Comparison of ENCODE assay signal across 8 cellular contexts in genomic region chr17:77882481-77883212, GRCh38.
DNase-seq lines count a peak whose midpoint lies in the region; ATAC-seq and TF ChIP-seq lines count a peak whose summit lies in the region.

No MANE protein-coding gene starts in this region.

- no peak overlapping the region for H3K4me3 ChIP-seq in PC-3 (ENCODE audit: low read length)

- ATAC-seq in PC-3: peak; percentile 37; the same call in 1 of the 2 replicates
- no peak for ATAC-seq in HG03439 (IDR thresholded peaks at IDR 0.05; ENCODE audit: unreplicated experiment)

- no peak overlapping the region for H3K9ac ChIP-seq in PC-3 (ENCODE audit: low read length)

- H3K4me1 ChIP-seq in PC-3 (ENCODE audit: insufficient read depth, low read length): peaks cover 4% of the 10 kb centered on the region; the same call in 1 of the 2 replicates

- no peak overlapping the region for H3K4me2 ChIP-seq in PC-3 (ENCODE audit: low read length)

- no peaks in the 10 kb centered on the region for H3K36me3 ChIP-seq in PC-3 (ENCODE audit: low read depth, low read length)

- H4K20me1 ChIP-seq in PC-3 (ENCODE audit: low read length): no peaks in the 10 kb centered on the region

- H3K27ac Mint-ChIP-seq in activated T-helper 2 cell treated with anti-CD3 and anti-CD28 coated beads, Interferon-gamma antibody, Interleukin-2, Interleukin-4, amounts not matched to agents 10 μg/mL and 5 μg/mL and 100 μg/mL, durations not matched to agents 14 hours and 24 hours and 36 hours: peak overlapping the region; percentile 93
- H3K27ac Mint-ChIP-seq in glutamatergic neuron (ENCODE audit: unreplicated experiment) (no peak overlapping the region), progenitor cell of endocrine pancreas (no peak overlapping the region)

- no peaks in the 10 kb centered on the region for H3F3A ChIP-seq in PC-3 (ENCODE audit: low read length, unreplicated experiment)

- no peaks in the 10 kb centered on the region for H3K79me2 ChIP-seq in PC-3 (ENCODE audit: low read length)

- TF ChIP-seq CTCF in GM10266 (IDR thresholded peaks at IDR 0.05; ENCODE audit: control insufficient read depth, insufficient read depth, low read depth, missing control alignments) (no peak), PC-3 (conservative IDR thresholded peaks at IDR 0.05; ENCODE audit: low read depth, low read length) (no peak), glutamatergic neuron (IDR thresholded peaks at IDR 0.05; ENCODE audit: partially characterized antibody, unreplicated experiment) (no peak), progenitor cell of endocrine pancreas (IDR thresholded peaks at IDR 0.05; ENCODE audit: unreplicated experiment) (no peak)

- no peaks in the 10 kb centered on the region for H3K9me2 ChIP-seq in PC-3 (replicated peaks; ENCODE audit: low read length)

- peaks cover 86% of the 10 kb centered on the region for H3K27me3 ChIP-seq in PC-3 (ENCODE audit: low read length)

- CTCF ChIA-PET in PC-3 (lab: Charles Lee): no interaction called here

- intact Hi-C loops in PC-3 (cut with micrococcal nuclease): no loop called here
- intact Hi-C loops in activated T-helper 2 cell treated with anti-CD3 and anti-CD28 coated beads, Interferon-gamma antibody, Interleukin-2, Interleukin-4, amounts not matched to agents 10 μg/mL and 5 μg/mL and 100 μg/mL, durations not matched to agents 14 hours and 24 hours and 36 hours (cut with micrococcal nuclease): loop anchor here (1.0 to 10.0 kb wide), 4 partner anchors 39 to 215 kb away; partner anchors contain the start of gene TNRC6C

- peak overlapping the region; percentile 77 for H3K4me3 Mint-ChIP-seq in activated T-helper 2 cell treated with anti-CD3 and anti-CD28 coated beads, Interferon-gamma antibody, Interleukin-2, Interleukin-4, amounts not matched to agents 10 μg/mL and 5 μg/mL and 100 μg/mL, durations not matched to agents 14 hours and 24 hours and 36 hours (ENCODE audit: low read depth)
- H3K4me3 Mint-ChIP-seq in glutamatergic neuron (ENCODE audit: unreplicated experiment) (no peak overlapping the region), progenitor cell of endocrine pancreas (ENCODE audit: low read depth) (no peak overlapping the region)

- DNase-seq in GM10266 (ENCODE audit: extremely low spot score) (peak; percentile 79), PC-3 (no peak), glutamatergic neuron (peak; percentile 19), NCI-H2227 treated with DMSO at 0.1 percent for 48 hours (lab: John Stamatoyannopoulos, UW) (no peak), progenitor cell of endocrine pancreas (ENCODE audit: low spot score, unreplicated experiment) (no peak)
- peak; percentile 83 for DNase-seq in activated T-helper 2 cell treated with anti-CD3 and anti-CD28 coated beads, Interferon-gamma antibody, Interleukin-2, Interleukin-4, amounts not matched to agents 10 μg/mL and 5 μg/mL and 100 μg/mL, durations not matched to agents 14 hours and 24 hours and 36 hours (ENCODE audit: low spot score)
- peak; percentile 51 to 56 for DNase-seq in stimulated activated CD4-positive, alpha-beta T cell treated with anti-CD3 and anti-CD28 coated beads, Interleukin-15, amount 100 ng/mL, for 1 hour (ENCODE audit: low read depth in 1 of 2, low spot score in 1 of 2)

- no peaks in the 10 kb centered on the region for H3K9me3 ChIP-seq in PC-3 (ENCODE audit: low read length)

- BruUV-seq in PC-3 (replicated peaks; lab: Mats Ljungman, UMichigan): no TSS peak

- H2AFZ ChIP-seq in PC-3 (ENCODE audit: low read length): no peak overlapping the region

- H3K27ac ChIP-seq in PC-3 (ENCODE audit: low read length): no peak overlapping the region

- H3K9me3 Mint-ChIP-seq in activated T-helper 2 cell treated with anti-CD3 and anti-CD28 coated beads, Interferon-gamma antibody, Interleukin-2, Interleukin-4, amounts not matched to agents 10 μg/mL and 5 μg/mL and 100 μg/mL, durations not matched to agents 14 hours and 24 hours and 36 hours: no peaks in the 10 kb centered on the region
- H3K9me3 Mint-ChIP-seq in glutamatergic neuron (ENCODE audit: unreplicated experiment): peaks cover 11% of the 10 kb centered on the region
- H3K9me3 Mint-ChIP-seq in progenitor cell of endocrine pancreas (ENCODE audit: low read depth): no peaks in the 10 kb centered on the region

- H3K4me1 Mint-ChIP-seq in activated T-helper 2 cell treated with anti-CD3 and anti-CD28 coated beads, Interferon-gamma antibody, Interleukin-2, Interleukin-4, amounts not matched to agents 10 μg/mL and 5 μg/mL and 100 μg/mL, durations not matched to agents 14 hours and 24 hours and 36 hours (ENCODE audit: low read depth): peaks cover 52% of the 10 kb centered on the region
- H3K4me1 Mint-ChIP-seq in glutamatergic neuron (ENCODE audit: low read depth, unreplicated experiment): peaks cover 32% of the 10 kb centered on the region
- peaks cover 2% of the 10 kb centered on the region for H3K4me1 Mint-ChIP-seq in progenitor cell of endocrine pancreas (ENCODE audit: low read depth)

- H3K36me3 Mint-ChIP-seq in activated T-helper 2 cell treated with anti-CD3 and anti-CD28 coated beads, Interferon-gamma antibody, Interleukin-2, Interleukin-4, amounts not matched to agents 10 μg/mL and 5 μg/mL and 100 μg/mL, durations not matched to agents 14 hours and 24 hours and 36 hours (ENCODE audit: low read depth): no peaks in the 10 kb centered on the region
- H3K36me3 Mint-ChIP-seq in glutamatergic neuron (ENCODE audit: unreplicated experiment) (no peaks in the 10 kb centered on the region), progenitor cell of endocrine pancreas (ENCODE audit: insufficient read depth) (no peaks in the 10 kb centered on the region)

- H3K27me3 Mint-ChIP-seq in activated T-helper 2 cell treated with anti-CD3 and anti-CD28 coated beads, Interferon-gamma antibody, Interleukin-2, Interleukin-4, amounts not matched to agents 10 μg/mL and 5 μg/mL and 100 μg/mL, durations not matched to agents 14 hours and 24 hours and 36 hours (ENCODE audit: low read depth): peaks cover 16% of the 10 kb centered on the region
- H3K27me3 Mint-ChIP-seq in glutamatergic neuron (ENCODE audit: unreplicated experiment): peaks cover 5% of the 10 kb centered on the region
- peaks cover 52% of the 10 kb centered on the region for H3K27me3 Mint-ChIP-seq in progenitor cell of endocrine pancreas

- POLR2A ChIA-PET in PC-3 (lab: Charles Lee; ENCODE audit: unreplicated experiment): interaction anchor here (0.6 kb wide), 1 partner anchor 60 kb away, joined by 4 read pairs; no protein-coding TSS in a partner anchor

Comparison
In these comparisons a context has a peak if more than half of its experiments do, and no peak if none do; other contexts are left out.
1. DNase-seq: peak in GM10266 (single experiment), activated T-helper 2 cell treated with anti-CD3 and anti-CD28 coated beads, Interferon-gamma antibody, Interleukin-2, Interleukin-4, amounts not matched to agents 10 μg/mL and 5 μg/mL and 100 μg/mL, durations not matched to agents 14 hours and 24 hours and 36 hours (single experiment), glutamatergic neuron (single experiment) and stimulated activated CD4-positive, alpha-beta T cell treated with anti-CD3 and anti-CD28 coated beads, Interleukin-15, amount 100 ng/mL, for 1 hour (2 of 2); none in PC-3 (single experiment), NCI-H2227 treated with DMSO at 0.1 percent for 48 hours (single experiment) and progenitor cell of endocrine pancreas (single experiment).